8 cellular contexts compared by ENCODE assay signal in genomic region chr11:93543292-93543977, GRCh38. TPM values are rescaled to one million over a fixed set of nuclear protein-coding genes. Genes with fewer than 3 reads are reported as not detected.
A peak's percentile ranks its signal among the peaks of the same experiment; 100 is the strongest.
DNase-seq lines count a peak whose midpoint lies in the region; ATAC-seq and TF ChIP-seq lines count a peak whose summit lies in the region.

A gene with protein sequence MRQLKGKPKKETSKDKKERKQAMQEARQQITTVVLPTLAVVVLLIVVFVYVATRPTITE (minus strand): TSS chr11:93543391. CDS start chr11:93479189, 64,202 bp downstream.

- no peak within 1 kb of the TSS for H3K27ac ChIP-seq in caudate nucleus (ENCODE audit: low read depth, low read length)

- H3K27ac Mint-ChIP-seq in activated B cell treated with CpG ODN at 0.5 μM for 24 hours: peak within 1 kb of the TSS; percentile 56

- ATAC-seq in GM19025 (IDR thresholded peaks at IDR 0.05; ENCODE audit: low read depth, unreplicated experiment) (peak; percentile 87), HG03196 (IDR thresholded peaks at IDR 0.05; ENCODE audit: unreplicated experiment) (peak; percentile 80), activated B cell treated with CpG ODN at 0.5 μM for 24 hours (ENCODE audit: low read depth) (peak; percentile 77)

- DNase-seq in AG09319 (ENCODE audit: extremely low read depth, low read depth) (peak; percentile 41), NCI-H2227 treated with DMSO at 0.1 percent for 48 hours (lab: John Stamatoyannopoulos, UW) (peak; percentile 53), activated B cell treated with CpG ODN at 0.5 μM for 24 hours (peak; percentile 62), caudate nucleus (lab: John Stamatoyannopoulos, UW) (peak in 49 of 61 donors; percentile 16 to 75 (median 45)), islet precursor cell (peak; percentile 94)
- DNase-seq in stimulated activated CD4-positive, alpha-beta T cell treated with anti-CD3 and anti-CD28 coated beads, Interleukin-12 subunit alpha, Interleukin-12 subunit beta, amount 100 ng/mL, for 48 hours (ENCODE audit: low read depth in 2 of 3, low spot score in 1 of 3): peak; percentile 48 to 75 (median 56)

- H3K36me3 Mint-ChIP-seq in activated B cell treated with CpG ODN at 0.5 μM for 24 hours (ENCODE audit: low read depth): no peaks in the 10 kb centered on the region

- POLR2A ChIA-PET in activated B cell treated with CpG ODN at 0.5 μM for 24 hours (lab: Charles Lee): interaction anchor here (2.7 kb wide), 1 partner anchor 20 kb away, joined by 12 read pairs; no protein-coding TSS in a partner anchor

- peaks cover 13% of the 10 kb centered on the region for H3K4me1 Mint-ChIP-seq in activated B cell treated with CpG ODN at 0.5 μM for 24 hours

- H3K9me3 Mint-ChIP-seq in activated B cell treated with CpG ODN at 0.5 μM for 24 hours: no peaks in the 10 kb centered on the region

- intact Hi-C loops in activated B cell treated with CpG ODN at 0.5 μM for 24 hours (cut with micrococcal nuclease): loop anchor here (1.0 to 5.0 kb wide), 4 partner anchors 119 to 1429 kb away; partner anchors contain the start of genes CEP295, CWC15 and KDM4D

- CTCF ChIA-PET in activated B cell treated with CpG ODN at 0.5 μM for 24 hours (lab: Charles Lee): interaction anchor here (5.5 kb wide), 1 partner anchor 308 kb away, joined by 33 read pairs; no protein-coding TSS in a partner anchor

- peak within 1 kb of the TSS; percentile 90 for H3K4me3 Mint-ChIP-seq in activated B cell treated with CpG ODN at 0.5 μM for 24 hours

- H3K27me3 Mint-ChIP-seq in activated B cell treated with CpG ODN at 0.5 μM for 24 hours: peaks cover 4% of the 10 kb centered on the region

- TF ChIP-seq CTCF in AG09319 (IDR thresholded peaks at IDR 0.05; ENCODE audit: low read depth, low read length) (peak; percentile 55), activated B cell treated with CpG ODN at 0.5 μM for 24 hours (IDR thresholded peaks at IDR 0.05) (no peak)

RNA-seq across cellular contexts. Expression of the gene that starts here (rescaled TPM):
- total RNA-seq in activated B cell treated with CpG ODN at 0.5 μM for 24 hours: 3.2 and 4.6 TPM in 2 replicates

Comparison
In these comparisons a context has a peak if more than half of its experiments do, and no peak if none do; other contexts are left out.
1. DNase-seq: peak in every context shown above with its lines; median percentile 94 in islet precursor cell; 62 in activated B cell treated with CpG ODN at 0.5 μM for 24 hours; 56 in stimulated activated CD4-positive, alpha-beta T cell treated with anti-CD3 and anti-CD28 coated beads, Interleukin-12 subunit alpha, Interleukin-12 subunit beta, amount 100 ng/mL, for 48 hours; 53 in NCI-H2227 treated with DMSO at 0.1 percent for 48 hours; 45 in caudate nucleus; 41 in AG09319.